Comparison of ENCODE assay signal across 11 cellular contexts in genomic region chr6:26743941-26744699, GRCh38.
A peak's percentile ranks its signal among the peaks of the same experiment; 100 is the strongest.
DNase-seq lines count a peak whose midpoint lies in the region; ATAC-seq and TF ChIP-seq lines count a peak whose summit lies in the region.
"Had no signal": no experiment of that assay in that cellular context is flagged by ENCODE, and none has a peak within 500 bp of the region (broad histone marks: within the 10 kb centered on the region; RNA-seq: fewer than 3 reads in every experiment).

No MANE protein-coding gene starts in this region.

- CTCF ChIA-PET in IMR-90 (lab: Yijun Ruan, JAX): interaction anchor here (0.6 kb wide), 1 partner anchor 11 kb away, joined by 5 read pairs; no protein-coding TSS in a partner anchor

- H2BK20ac ChIP-seq in IMR-90 (ENCODE audit: low read depth, low read length): no peak overlapping the region

- H3K23ac ChIP-seq in IMR-90 (ENCODE audit: low read depth, low read length): no peak overlapping the region

- dilution Hi-C loops in IMR-90 (cut with HindIII; ENCODE audit: low sequenced_read_pairs, unreplicated experiment): no loop called here

- no peak overlapping the region for H2AK9ac ChIP-seq in IMR-90 (replicated peaks; ENCODE audit: low read depth, low read length, poor library complexity)

- H3K27me3 ChIP-seq in IMR-90 (ENCODE audit: control insufficient read depth, insufficient read depth, low read length) (peaks cover 11% of the 10 kb centered on the region; the same call in 1 of the 2 replicates), esophagus muscularis mucosa (peaks cover 0 to 61% (median 17%) of the 10 kb centered on the region in 4 donors), WERI-Rb-1 (ENCODE audit: insufficient read depth, low read depth, severe bottlenecking) (peaks cover 53% of the 10 kb centered on the region), upper lobe of right lung (peaks cover 41% of the 10 kb centered on the region)
- H3K27me3 ChIP-seq: testis had no signal

- no peak overlapping the region for H3K9ac ChIP-seq in IMR-90 (ENCODE audit: low read depth, low read length)

- H3K4ac ChIP-seq in IMR-90 (ENCODE audit: low read depth, low read length): no peak overlapping the region

- no peak overlapping the region for H2BK120ac ChIP-seq in IMR-90 (ENCODE audit: low read depth, low read length)

- H3K9me3 ChIP-seq in IMR-90 (ENCODE audit: control insufficient read depth, insufficient read depth, low read length) (no peaks in the 10 kb centered on the region), esophagus muscularis mucosa (no peaks in the 10 kb centered on the region), WERI-Rb-1 (ENCODE audit: severe bottlenecking) (peaks cover 37% of the 10 kb centered on the region), upper lobe of right lung (no peaks in the 10 kb centered on the region)
- H3K9me3 ChIP-seq: testis had no signal

- H2BK5ac ChIP-seq in IMR-90 (ENCODE audit: low read depth, low read length, poor library complexity, severe bottlenecking): no peak overlapping the region

- DNase-seq in ELF-1 (ENCODE audit: low read depth, low spot score): peak; percentile 54
- DNase-seq in IMR-90: no peak
- peak; percentile 24 for DNase-seq in esophagus muscularis mucosa (ENCODE audit: extremely low spot score)
- DNase-seq in neural crest cell (ENCODE audit: low read depth, low spot score): no peak
- no peak for DNase-seq in WERI-Rb-1
- no peak for DNase-seq in upper lobe of right lung
- DNase-seq in sciatic nerve (ENCODE audit: low spot score): no peak
- DNase-seq: mucosa of descending colon, NCI-H510A treated with DMSO at 0.1 percent for 48 hours, testis had no signal

- no peak for ATAC-seq in IMR-90 (ENCODE audit: low read depth)
- ATAC-seq in GM18520 (IDR thresholded peaks at IDR 0.05; ENCODE audit: unreplicated experiment): no peak
- no peak for ATAC-seq in upper lobe of right lung
- no peak for ATAC-seq in sciatic nerve
- ATAC-seq: mucosa of descending colon had no signal

- H3K4me3 ChIP-seq in IMR-90 (ENCODE audit: insufficient read depth, low read depth, low read length): peak overlapping the region; percentile 9; the same call in 1 of the 2 replicates
- no peak overlapping the region for H3K4me3 ChIP-seq in esophagus muscularis mucosa
- H3K4me3 ChIP-seq in WERI-Rb-1 (ENCODE audit: low read depth, low read length): no peak overlapping the region
- no peak overlapping the region for H3K4me3 ChIP-seq in upper lobe of right lung
- H3K4me3 ChIP-seq: mucosa of descending colon had no signal

- no peak overlapping the region for H4K8ac ChIP-seq in IMR-90 (ENCODE audit: low read depth in 2 of 2, low read length in 2 of 2)

- no peak overlapping the region for H3K14ac ChIP-seq in IMR-90 (replicated peaks; ENCODE audit: low read depth, low read length)

- peaks cover 8% of the 10 kb centered on the region for H3K36me3 Mint-ChIP-seq in neural crest cell (ENCODE audit: low read depth)

- no peaks in the 10 kb centered on the region for H3K36me3 ChIP-seq in IMR-90 (ENCODE audit: control insufficient read depth, insufficient read depth, low read length)
- no peaks in the 10 kb centered on the region for H3K36me3 ChIP-seq in esophagus muscularis mucosa
- no peaks in the 10 kb centered on the region for H3K36me3 ChIP-seq in WERI-Rb-1
- no peaks in the 10 kb centered on the region for H3K36me3 ChIP-seq in upper lobe of right lung

- peaks cover 10% of the 10 kb centered on the region for H3K4me1 Mint-ChIP-seq in neural crest cell

- H3K27ac ChIP-seq in IMR-90 (ENCODE audit: insufficient read depth, low read length): no peak overlapping the region
- H3K27ac ChIP-seq in esophagus muscularis mucosa (replicated peaks in 1 of 4): no peak overlapping the region
- no peak overlapping the region for H3K27ac ChIP-seq in WERI-Rb-1
- H3K27ac ChIP-seq in upper lobe of right lung: no peak overlapping the region
- H3K27ac ChIP-seq: testis had no signal

- peaks cover 74% of the 10 kb centered on the region for H3K27me3 Mint-ChIP-seq in neural crest cell (ENCODE audit: low read depth)

- WGBS in IMR-90 (ENCODE audit: extremely low coverage in 2 of 2, insufficient read length in 1 of 2), 2 experiments: 6% methylated on average over 10 of the region's 27 CpGs; no CpG with 5 or more reads in 1 of the 2 experiments
- whole genome bisulfite sequencing in esophagus muscularis mucosa: 2% methylated on average over 27 of the region's 27 CpGs

- peak overlapping the region; percentile 12 for H3K4me2 ChIP-seq in IMR-90 (ENCODE audit: low read depth, low read length)

- no peak overlapping the region for H4K5ac ChIP-seq in IMR-90 (ENCODE audit: low read depth, low read length)

- in situ Hi-C loops in IMR-90 (cut with MboI; ENCODE audit: low sequenced_read_pairs): no loop called here

- H4K20me1 ChIP-seq in IMR-90 (ENCODE audit: insufficient read depth, low read length): no peaks in the 10 kb centered on the region

- no peak overlapping the region for H3K56ac ChIP-seq in IMR-90 (ENCODE audit: extremely low read depth, insufficient read depth, low read length)

- no peak for TF ChIP-seq EP300 in esophagus muscularis mucosa (IDR thresholded peaks at IDR 0.05)

- no peak for TF ChIP-seq RAD21 in IMR-90 (IDR thresholded peaks at IDR 0.05; ENCODE audit: low read length)

- intact Hi-C loops in IMR-90 (cut with micrococcal nuclease): no loop called here
- intact Hi-C loops in esophagus muscularis mucosa (cut with DNase I): no loop called here
- intact Hi-C loops in upper lobe of right lung (cut with DNase I): no loop called here
- intact Hi-C loops in sciatic nerve (cut with DNase I): no loop called here

- no peak overlapping the region for H2AK5ac ChIP-seq in IMR-90 (ENCODE audit: low read depth, low read length)

- H3K4me3 Mint-ChIP-seq in neural crest cell: peak overlapping the region; percentile 81

- TF ChIP-seq POLR2A in IMR-90 (IDR thresholded peaks at IDR 0.05; ENCODE audit: low read depth, low read length): no peak
- no peak for TF ChIP-seq POLR2A in esophagus muscularis mucosa (IDR thresholded peaks at IDR 0.05; ENCODE audit: low read depth)

- TF ChIP-seq CTCF in IMR-90 (conservative IDR thresholded peaks at IDR 0.05; ENCODE audit: low read depth, low read length): no peak
- TF ChIP-seq CTCF in esophagus muscularis mucosa (IDR thresholded peaks at IDR 0.05): no peak
- TF ChIP-seq CTCF in neural crest cell (conservative IDR thresholded peaks at IDR 0.05): no peak
- TF ChIP-seq CTCF in WERI-Rb-1 (IDR thresholded peaks at IDR 0.05; ENCODE audit: low read depth, low read length): no peak
- TF ChIP-seq CTCF in upper lobe of right lung (IDR thresholded peaks at IDR 0.05): no peak

- no peak overlapping the region for H3K18ac ChIP-seq in IMR-90 (ENCODE audit: low read depth, low read length)

- H2AFZ ChIP-seq in IMR-90 (replicated peaks; ENCODE audit: low read length, poor library complexity): peak overlapping the region; percentile 17

- no TSS peak for BruUV-seq in IMR-90 (replicated peaks; lab: Mats Ljungman, UMichigan)

- H3K9me3 Mint-ChIP-seq in neural crest cell: peaks cover 13% of the 10 kb centered on the region

- H3K27ac Mint-ChIP-seq in neural crest cell (ENCODE audit: unreplicated experiment): no peak overlapping the region

- no peak overlapping the region for H4K91ac ChIP-seq in IMR-90 (ENCODE audit: insufficient read depth, low read depth, low read length)

- no peak overlapping the region for H2BK15ac ChIP-seq in IMR-90 (ENCODE audit: low read depth, low read length)

- H3K79me1 ChIP-seq in IMR-90 (ENCODE audit: low read depth in 1 of 2, low read length in 2 of 2): no peaks in the 10 kb centered on the region

- H3K4me1 ChIP-seq in IMR-90 (ENCODE audit: control insufficient read depth, insufficient read depth, low read length): no peaks in the 10 kb centered on the region
- peaks cover 0 to 6% (median 0%) of the 10 kb centered on the region in 4 donors for H3K4me1 ChIP-seq in esophagus muscularis mucosa
- H3K4me1 ChIP-seq in upper lobe of right lung: no peaks in the 10 kb centered on the region
- H3K4me1 ChIP-seq: testis had no signal

- POLR2A ChIA-PET in IMR-90 (lab: Charles Lee; ENCODE audit: unreplicated experiment): no interaction called here

- no peaks in the 10 kb centered on the region for H3K9me1 ChIP-seq in IMR-90 (ENCODE audit: insufficient read depth, low read length)

TF ChIP-seq in IMR-90, 13 proteins besides CTCF, POLR2A, EP300 and RAD21:
- TF ChIP-seq MXI1 (IDR thresholded peaks at IDR 0.05; ENCODE audit: borderline replicate concordance, low read depth, low read length): no peak
- TF ChIP-seq RFX5 (IDR thresholded peaks at IDR 0.05; ENCODE audit: low read depth, low read length): no peak
- TF ChIP-seq RCOR1 (IDR thresholded peaks at IDR 0.05; ENCODE audit: insufficient replicate concordance, low read length): no peak
- TF ChIP-seq NFE2L2 (IDR thresholded peaks at IDR 0.05; ENCODE audit: low read depth, low read length): no peak
- no peak for TF ChIP-seq USF2 (IDR thresholded peaks at IDR 0.05; ENCODE audit: low read depth, low read length)
- TF ChIP-seq BHLHE40 (IDR thresholded peaks at IDR 0.05; ENCODE audit: low read depth, low read length): no peak
- TF ChIP-seq CEBPB (IDR thresholded peaks at IDR 0.05; ENCODE audit: low read depth, low read length): no peak
- no peak for TF ChIP-seq SMC3 (IDR thresholded peaks at IDR 0.05; ENCODE audit: low read depth, low read length)
- no peak for TF ChIP-seq MAZ (IDR thresholded peaks at IDR 0.05; ENCODE audit: borderline replicate concordance, low read depth, low read length)
- TF ChIP-seq FOS (IDR thresholded peaks at IDR 0.05; ENCODE audit: low read depth, low read length): no peak
- TF ChIP-seq CHD1 (IDR thresholded peaks at IDR 0.05; ENCODE audit: low read depth, low read length): no peak
- TF ChIP-seq ELK1 (IDR thresholded peaks at IDR 0.05; ENCODE audit: borderline replicate concordance, low read depth, low read length): no peak

Comparison
In these comparisons a context has a peak if more than half of its experiments do, and no peak if none do; other contexts are left out.
1. DNase-seq: peak in ELF-1 (single experiment) and esophagus muscularis mucosa (single experiment); none in IMR-90 (single experiment), neural crest cell (single experiment), WERI-Rb-1 (single experiment), upper lobe of right lung (single experiment) and sciatic nerve (single experiment).